ENCODE assay signal across 22 cellular contexts in the genomic region with DNA sequence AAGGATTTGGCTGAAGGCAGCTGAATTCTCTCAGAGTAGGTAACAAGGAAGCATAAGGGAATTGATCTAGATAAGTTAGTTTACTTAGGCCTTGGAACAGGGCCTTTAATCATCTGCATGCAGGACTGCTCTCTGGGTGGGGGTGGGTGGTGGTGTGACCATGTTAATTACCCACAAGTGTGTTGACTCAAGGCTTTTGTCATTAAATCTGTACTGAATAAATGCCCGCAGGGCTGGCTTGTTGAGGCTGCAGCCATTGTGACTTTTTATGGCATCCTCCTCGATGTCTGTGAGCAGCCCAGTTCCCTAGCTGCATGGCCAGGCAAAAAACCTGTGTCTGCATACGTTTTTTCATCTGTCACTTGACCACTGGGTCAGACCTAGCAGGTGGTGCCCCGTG.
"Had no signal": no experiment of that assay in that cellular context is flagged by ENCODE, and none has a peak within 500 bp of the region (broad histone marks: within the 10 kb centered on the region; RNA-seq: fewer than 3 reads in every experiment).

No MANE protein-coding gene starts in this region.

- H3K4me1 ChIP-seq: adrenal gland, ascending aorta, sigmoid colon, testis, uterus had no signal

- DNase-seq: activated CD4-positive, alpha-beta T cell treated with anti-CD3 and anti-CD28 coated beads, Interleukin-2, amount 50 U/mL, for 4 hours; activated CD8-positive, alpha-beta memory T cell treated with anti-CD3 and anti-CD28 coated beads, Interleukin-2, amount 50 U/mL, for 48 hours; activated naive CD4-positive, alpha-beta T cell; activated T-cell treated with anti-CD3 and anti-CD28 coated beads, Interleukin-2, amount 50 U/mL, for 4 hours; adrenal gland; brain microvascular endothelial cell; caudate nucleus; dermis blood vessel endothelial cell; effector memory CD4-positive, alpha-beta T cell; foreskin keratinocyte; left ventricle myocardium superior; mammary epithelial cell; naive thymus-derived CD8-positive, alpha-beta T cell; retina; sigmoid colon; stimulated activated CD4-positive, alpha-beta T cell treated with anti-CD3 and anti-CD28 coated beads, Interleukin-2, amount 100 ng/mL, for 48 hours; stimulated activated CD8-positive, alpha-beta memory T cell treated with anti-CD3 and anti-CD28 coated beads, Interleukin-4, amount 100 ng/mL, for 48 hours; stimulated activated naive B cell treated with anti-CD40 and anti-IgM and Interleukin-4, amounts not matched to agents 10 μg/mL and 1 μg/mL and 100 μg/mL, for 72 hours; testis; trophoblast cell; uterus had no signal

- H3K9me3 ChIP-seq: adrenal gland, ascending aorta, sigmoid colon, testis, uterus had no signal

- H3K36me3 ChIP-seq: adrenal gland, ascending aorta, brain microvascular endothelial cell, sigmoid colon, uterus had no signal

- H3K27me3 ChIP-seq: adrenal gland, ascending aorta, brain microvascular endothelial cell, foreskin keratinocyte, sigmoid colon, testis, uterus had no signal

- H3K4me3 ChIP-seq: adrenal gland, ascending aorta, sigmoid colon, testis, uterus had no signal

- H3K27ac ChIP-seq: adrenal gland, ascending aorta, brain microvascular endothelial cell, foreskin keratinocyte, sigmoid colon, testis, uterus had no signal

- ATAC-seq: activated T-cell treated with anti-CD3 and anti-CD28 coated beads, Interleukin-2, amount 50 U/mL, for 4 hours; foreskin keratinocyte; left ventricle myocardium superior; naive thymus-derived CD8-positive, alpha-beta T cell; stimulated activated naive B cell treated with anti-CD40 and anti-IgM and Interleukin-4, amounts not matched to agents 10 μg/mL and 1 μg/mL and 100 μg/mL, for 72 hours had no signal
